8 cellular contexts compared by ENCODE assay signal in genomic region chr4:49109567-49110166, GRCh38.
DNase-seq lines count a peak whose midpoint lies in the region; ATAC-seq lines count a peak whose summit lies in the region.
"Not testable (repeated sequence)": the region's sequence is repeated elsewhere in the genome, so short reads cannot be mapped to it uniquely, and the experiment has no call there.

No MANE protein-coding gene starts in this region.

- not testable (repeated sequence) for H3K27ac ChIP-seq in right cardiac atrium (ENCODE audit: low read length)

- peak; percentile 21 for ATAC-seq in GM18499 (IDR thresholded peaks at IDR 0.05; ENCODE audit: insufficient read depth, unreplicated experiment)
- ATAC-seq in GM19395 (IDR thresholded peaks at IDR 0.05; ENCODE audit: unreplicated experiment): peak; percentile 42
- ATAC-seq in GM21737 (IDR thresholded peaks at IDR 0.05; ENCODE audit: unreplicated experiment): peak; percentile 31
- ATAC-seq in HG02973 (IDR thresholded peaks at IDR 0.05; ENCODE audit: unreplicated experiment): peak; percentile 28
- peak; percentile 32 for ATAC-seq in HG03457 (IDR thresholded peaks at IDR 0.05; ENCODE audit: unreplicated experiment)
- ATAC-seq in activated T-cell treated with anti-CD3 and anti-CD28 coated beads, Interleukin-2, amount 50 U/mL, for 72 hours (replicated peaks in 1 of 2): peak; percentile 30 to 54
- ATAC-seq in right cardiac atrium: peak; percentile 64 to 78
- ATAC-seq in stimulated activated memory B cell treated with anti-CD40 and anti-IgM and Interleukin-4, amounts not matched to agents 10 μg/mL and 1 μg/mL and 100 μg/mL, for 72 hours: peak; percentile 68

- H3K4me1 Mint-ChIP-seq in activated T-cell treated with anti-CD3 and anti-CD28 coated beads, Interleukin-2, amount 50 U/mL, for 72 hours (ENCODE audit: low read depth); stimulated activated memory B cell treated with anti-CD40 and anti-IgM and Interleukin-4, amounts not matched to agents 10 μg/mL and 1 μg/mL and 100 μg/mL, for 72 hours: not testable (repeated sequence)

- H3K4me1 ChIP-seq in right cardiac atrium (ENCODE audit: control insufficient read depth, insufficient read depth, low read length): not testable (repeated sequence)

- H3K9me3 Mint-ChIP-seq in activated T-cell treated with anti-CD3 and anti-CD28 coated beads, Interleukin-2, amount 50 U/mL, for 72 hours: peaks cover 63 to 72% of the 10 kb centered on the region in 2 donors
- H3K9me3 Mint-ChIP-seq in stimulated activated memory B cell treated with anti-CD40 and anti-IgM and Interleukin-4, amounts not matched to agents 10 μg/mL and 1 μg/mL and 100 μg/mL, for 72 hours: peaks cover 89% of the 10 kb centered on the region

- peaks cover 88 to 91% of the 10 kb centered on the region in 2 donors for H3K36me3 Mint-ChIP-seq in activated T-cell treated with anti-CD3 and anti-CD28 coated beads, Interleukin-2, amount 50 U/mL, for 72 hours (ENCODE audit: insufficient read depth in 2 of 2)
- H3K36me3 Mint-ChIP-seq in stimulated activated memory B cell treated with anti-CD40 and anti-IgM and Interleukin-4, amounts not matched to agents 10 μg/mL and 1 μg/mL and 100 μg/mL, for 72 hours: peaks cover 43% of the 10 kb centered on the region

- DNase-seq in activated T-cell treated with anti-CD3 and anti-CD28 coated beads, Interleukin-2, amount 50 U/mL, for 72 hours; right cardiac atrium: not testable (repeated sequence)

- not testable (repeated sequence) for H3K27me3 Mint-ChIP-seq in activated T-cell treated with anti-CD3 and anti-CD28 coated beads, Interleukin-2, amount 50 U/mL, for 72 hours (ENCODE audit: low read depth); stimulated activated memory B cell treated with anti-CD40 and anti-IgM and Interleukin-4, amounts not matched to agents 10 μg/mL and 1 μg/mL and 100 μg/mL, for 72 hours

- not testable (repeated sequence) for H3K27me3 ChIP-seq in right cardiac atrium (ENCODE audit: control insufficient read depth, insufficient read depth)

- H3K4me3 Mint-ChIP-seq in activated T-cell treated with anti-CD3 and anti-CD28 coated beads, Interleukin-2, amount 50 U/mL, for 72 hours; stimulated activated memory B cell treated with anti-CD40 and anti-IgM and Interleukin-4, amounts not matched to agents 10 μg/mL and 1 μg/mL and 100 μg/mL, for 72 hours: not testable (repeated sequence)

- intact Hi-C loops in right cardiac atrium (cut with DNase I): not testable (repeated sequence)

- WGBS in right cardiac atrium: 60% methylated on average over 10 of the region's 10 CpGs

- H3K9me3 ChIP-seq in right cardiac atrium (ENCODE audit: control insufficient read depth, low read length): not testable (repeated sequence)

- H3K27ac Mint-ChIP-seq in activated T-cell treated with anti-CD3 and anti-CD28 coated beads, Interleukin-2, amount 50 U/mL, for 72 hours; stimulated activated memory B cell treated with anti-CD40 and anti-IgM and Interleukin-4, amounts not matched to agents 10 μg/mL and 1 μg/mL and 100 μg/mL, for 72 hours: not testable (repeated sequence)

- H3K4me3 ChIP-seq in right cardiac atrium (ENCODE audit: low read length): not testable (repeated sequence)

Comparison
In these comparisons a context has a peak if more than half of its experiments do, and no peak if none do; other contexts are left out.
1. ATAC-seq: peak in every context shown above with its lines; median percentile 71 in right cardiac atrium; 68 in stimulated activated memory B cell treated with anti-CD40 and anti-IgM and Interleukin-4, amounts not matched to agents 10 μg/mL and 1 μg/mL and 100 μg/mL, for 72 hours; 42 in GM19395; 42 in activated T-cell treated with anti-CD3 and anti-CD28 coated beads, Interleukin-2, amount 50 U/mL, for 72 hours; 32 in HG03457; 31 in GM21737; 28 in HG02973; 21 in GM18499.